ENCODE assay signal across 8 cellular contexts in the genomic region with DNA sequence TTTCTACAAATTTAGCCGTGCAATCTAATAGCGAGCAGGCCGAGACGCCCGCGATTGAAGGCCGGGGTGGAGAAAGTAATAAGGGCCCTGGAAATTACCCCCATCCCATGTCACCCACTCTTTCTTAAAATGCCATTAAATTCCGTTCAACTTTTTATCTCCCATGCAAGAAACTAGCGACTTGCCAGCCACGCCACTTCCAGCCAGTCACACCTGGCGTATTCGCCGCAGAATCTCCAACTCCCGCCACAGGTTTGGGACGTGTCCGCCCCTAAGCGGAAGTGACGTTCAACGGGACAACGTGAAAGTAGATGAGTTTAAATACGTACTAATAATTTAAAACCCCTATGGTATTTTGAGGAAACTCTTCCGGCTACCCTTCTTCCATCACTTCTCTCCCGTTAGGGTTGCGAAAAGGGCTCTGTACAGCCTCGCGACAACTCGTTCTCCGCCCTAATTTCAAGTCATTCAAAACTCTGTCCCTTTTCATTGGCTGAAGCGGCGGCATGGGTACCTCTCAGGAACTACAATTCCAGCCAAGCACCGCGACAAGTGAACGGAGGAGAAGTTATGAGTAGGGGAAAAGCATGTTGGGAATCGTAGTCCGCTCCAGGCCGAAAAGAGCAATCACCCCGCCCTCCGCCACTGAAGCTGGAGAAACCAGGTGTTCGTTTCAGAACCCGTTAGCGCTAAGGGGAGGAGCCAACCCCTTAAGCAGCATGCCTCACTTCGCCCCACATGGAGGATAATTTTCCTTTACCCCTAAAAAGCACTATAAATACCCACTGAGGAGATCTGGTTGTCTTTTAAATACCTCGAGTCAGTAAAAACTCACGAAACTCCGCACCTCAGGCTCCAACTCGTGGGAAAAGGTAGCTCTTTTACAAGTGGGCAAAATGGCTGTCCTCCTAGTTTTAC. TPM values are rescaled to one million over a fixed set of nuclear protein-coding genes. Genes with fewer than 3 reads are reported as not detected.
DNase-seq lines count a peak whose midpoint lies in the region; ATAC-seq and TF ChIP-seq lines count a peak whose summit lies in the region.

A gene (minus strand): TSS at position 906 of the 918 bp plus-strand sequence.

- intact Hi-C loops in mammary epithelial cell (cut with micrococcal nuclease): loop anchor here (2.0 to 10.0 kb wide), 5 partner anchors 214 to 526 kb away; no protein-coding TSS in a partner anchor

- peaks cover 4% of the 10 kb centered on the region for H3K36me3 ChIP-seq in mammary epithelial cell (ENCODE audit: insufficient read depth, low read length)
- H3K36me3 ChIP-seq in iPS-20b (ENCODE audit: insufficient read depth, low read depth, low read length): peaks cover 6% of the 10 kb centered on the region; the same call in 1 of the 2 replicates

- H3K79me2 ChIP-seq in mammary epithelial cell (ENCODE audit: insufficient read depth, low read length): peaks cover 71% of the 10 kb centered on the region

- no peaks in the 10 kb centered on the region for H3K9me3 ChIP-seq in mammary epithelial cell (replicated peaks; ENCODE audit: insufficient read depth, low read length)
- no peaks in the 10 kb centered on the region for H3K9me3 ChIP-seq in iPS-20b (ENCODE audit: insufficient read depth, low read depth, low read length)

- H3K27ac ChIP-seq in mammary epithelial cell (ENCODE audit: insufficient read depth, low read depth, low read length) (peak within 1 kb of the TSS; percentile 95), iPS-20b (ENCODE audit: low read length) (peak within 1 kb of the TSS; percentile 93), skin epidermis (peak within 1 kb of the TSS; percentile 48 to 91 (median 88))

- peak within 1 kb of the TSS; percentile 97 for H2AFZ ChIP-seq in mammary epithelial cell (ENCODE audit: low read depth, low read length)

- H3K4me1 ChIP-seq in mammary epithelial cell (ENCODE audit: insufficient read depth, low read length) (peaks cover 34% of the 10 kb centered on the region), iPS-20b (ENCODE audit: insufficient read depth, low read length) (no peaks in the 10 kb centered on the region)

- BruUV-seq in mammary epithelial cell (replicated peaks; lab: Mats Ljungman, UMichigan): TSS peak; percentile 74

- H3K27me3 ChIP-seq in mammary epithelial cell (ENCODE audit: insufficient read depth, low read length) (no peaks in the 10 kb centered on the region), iPS-20b (ENCODE audit: insufficient read depth, low read length) (no peaks in the 10 kb centered on the region)

- ATAC-seq in HG03159 (IDR thresholded peaks at IDR 0.05; ENCODE audit: unreplicated experiment): peak; percentile 70

- in situ Hi-C loops in GM18951 (cut with MboI; ENCODE audit: low sequenced_read_pairs, unreplicated experiment) (no loop called here), mammary epithelial cell (cut with MboI; ENCODE audit: low sequenced_read_pairs in 2 of 2) (no loop called here)

- CTCF ChIA-PET in mammary epithelial cell (lab: Charles Lee; ENCODE audit: low non-redundant PET): no interaction called here

- no peaks in the 10 kb centered on the region for H4K20me1 ChIP-seq in mammary epithelial cell (ENCODE audit: insufficient read depth, low read length)

- peak within 1 kb of the TSS; percentile 86 for H3K4me2 ChIP-seq in mammary epithelial cell (ENCODE audit: insufficient read depth, low read depth, low read length)

- TF ChIP-seq CTCF in WI38 (IDR thresholded peaks at IDR 0.05; ENCODE audit: low read depth, low read length) (no peak), mammary epithelial cell (conservative IDR thresholded peaks at IDR 0.05 in 1 of 2, IDR thresholded peaks at IDR 0.05 in 1 of 2; ENCODE audit: extremely low read depth in 1 of 2, insufficient read depth in 1 of 2, low read depth in 1 of 2, low read length in 2 of 2) (no peak)

- peak within 1 kb of the TSS; percentile 94 for H3K4me3 ChIP-seq in WI38 (ENCODE audit: low read depth, low read length)
- peak within 1 kb of the TSS; percentile 88 to 93 (median 89) for H3K4me3 ChIP-seq in mammary epithelial cell (replicated peaks in 1 of 3; ENCODE audit: insufficient read depth in 1 of 3, low read depth in 2 of 3, low read length in 3 of 3)
- peak within 1 kb of the TSS; percentile 81 for H3K4me3 ChIP-seq in iPS-20b (ENCODE audit: low read length)
- H3K4me3 ChIP-seq in skin epidermis: peak within 1 kb of the TSS; percentile 64 to 98 (median 78)

- TF ChIP-seq POLR2A in GM18951 (IDR thresholded peaks at IDR 0.05; ENCODE audit: extremely low read depth, insufficient read depth, insufficient read length): peak; percentile 53

- DNase-seq in AG08395 (ENCODE audit: low spot score): peak; percentile 91
- DNase-seq in NCI-H2227 (lab: John Stamatoyannopoulos, UW; ENCODE audit: unreplicated experiment): peak; percentile 99
- peak; percentile 99 for DNase-seq in mammary epithelial cell

- dilution Hi-C loops in mammary epithelial cell (cut with HindIII; ENCODE audit: low sequenced_read_pairs): no loop called here

- 2% methylated on average over 46 of the region's 46 CpGs for WGBS in mammary epithelial cell (ENCODE audit: low coverage, missing lambda C conversion rate)

- H3K9ac ChIP-seq in mammary epithelial cell (ENCODE audit: insufficient read depth, low read length) (peak within 1 kb of the TSS; percentile 98), iPS-20b (ENCODE audit: low read depth, low read length) (peak within 1 kb of the TSS; percentile 88)

RNA-seq across cellular contexts. Expression of the gene that starts here (rescaled TPM):
- total RNA-seq in mammary epithelial cell: 10 to 100 TPM in 1 of 2 donors, 1 to 10 TPM in 1; 9.3 to 15.1 TPM
- polyA plus RNA-seq in mammary epithelial cell: 6.3 TPM
- 7.9 TPM for polyA minus RNA-seq in mammary epithelial cell

Comparison
In these comparisons a context has a peak if more than half of its experiments do, and no peak if none do; other contexts are left out.
1. Peak in every context shown above with its lines: DNase-seq, ATAC-seq, H3K4me3 ChIP-seq and H3K27ac ChIP-seq.